ENCODE assay signal across 8 cellular contexts in genomic region chr11:79439893-79440450, GRCh38. TPM values are rescaled to one million over a fixed set of nuclear protein-coding genes. Genes with fewer than 3 reads are reported as not detected.
DNase-seq lines count a peak whose midpoint lies in the region; ATAC-seq and TF ChIP-seq lines count a peak whose summit lies in the region.

No MANE protein-coding gene starts in this region.

- H3K36me3 ChIP-seq in mammary epithelial cell (ENCODE audit: insufficient read depth, low read length) (no peaks in the 10 kb centered on the region), thyroid gland (no peaks in the 10 kb centered on the region)

- H3K4me1 ChIP-seq in mammary epithelial cell (ENCODE audit: insufficient read depth, low read length) (peaks cover 16% of the 10 kb centered on the region), thyroid gland (peaks cover 6 to 19% of the 10 kb centered on the region in 2 donors)

- H3K27me3 ChIP-seq in mammary epithelial cell (ENCODE audit: insufficient read depth, low read length) (no peaks in the 10 kb centered on the region), thyroid gland (no peaks in the 10 kb centered on the region)

- peak; percentile 13 for ATAC-seq in left colon
- no peak for ATAC-seq in GM19023 (IDR thresholded peaks at IDR 0.05; ENCODE audit: unreplicated experiment)
- no peak for ATAC-seq in GM19452 (IDR thresholded peaks at IDR 0.05; ENCODE audit: unreplicated experiment)

- DNase-seq in activated CD8-positive, alpha-beta memory T cell treated with anti-CD3 and anti-CD28 coated beads, Interleukin-2, amount 50 U/mL, for 48 hours = peak; percentile 52
- DNase-seq in activated CD8-positive, alpha-beta memory T cell treated with anti-CD3 and anti-CD28 coated beads, Interleukin-2, amount 50 U/mL, for 4 hours = no peak
- DNase-seq in mammary epithelial cell (peak; percentile 40), left colon (peak in 1 of 2 donors; percentile 12), thyroid gland (peak; percentile 60 to 62)
- DNase-seq in stimulated activated CD4-positive, alpha-beta T cell treated with anti-CD3 and anti-CD28 coated beads, Interleukin-4, amount 100 ng/mL, for 4 hours = no peak

- H3K9me3 ChIP-seq in mammary epithelial cell (replicated peaks; ENCODE audit: insufficient read depth, low read length) = no peaks in the 10 kb centered on the region
- H3K9me3 ChIP-seq in thyroid gland = no peaks in the 10 kb centered on the region

- dilution Hi-C loops in mammary epithelial cell (cut with HindIII; ENCODE audit: low sequenced_read_pairs) = no loop called here

- H3K79me2 ChIP-seq in mammary epithelial cell (ENCODE audit: insufficient read depth, low read length) = peaks cover 50% of the 10 kb centered on the region

- CTCF ChIA-PET in mammary epithelial cell (lab: Charles Lee; ENCODE audit: low non-redundant PET) = interaction anchor here (0.5 to 1.1 kb wide), 3 partner anchors 8 to 1609 kb away, joined by 3 to 5 read pairs (median 5); no protein-coding TSS in a partner anchor

- 0% methylated on average over 10 of the region's 54 CpGs for WGBS in mammary epithelial cell (ENCODE audit: low coverage, missing lambda C conversion rate)
- 0 to 3% methylated on average over 5 to 8 of the region's 54 CpGs for WGBS in thyroid gland, 2 donors

- H2AFZ ChIP-seq in mammary epithelial cell (ENCODE audit: low read depth, low read length) = peak overlapping the region; percentile 88

- H3K4me2 ChIP-seq in mammary epithelial cell (ENCODE audit: insufficient read depth, low read depth, low read length) = peak overlapping the region; percentile 99

- BruUV-seq in mammary epithelial cell (replicated peaks; lab: Mats Ljungman, UMichigan) = no TSS peak

- peak overlapping the region; percentile 70 for H3K9ac ChIP-seq in mammary epithelial cell (ENCODE audit: insufficient read depth, low read length)

- H3K4me3 ChIP-seq in mammary epithelial cell (replicated peaks in 1 of 3; ENCODE audit: insufficient read depth in 1 of 3, low read depth in 2 of 3, low read length in 3 of 3) = peak overlapping the region; percentile 71 to 95 (median 88)
- H3K4me3 ChIP-seq in thyroid gland (replicated peaks in 1 of 3) = peak overlapping the region; percentile 70 to 73 (median 70)

- H4K20me1 ChIP-seq in mammary epithelial cell (ENCODE audit: insufficient read depth, low read length) = no peaks in the 10 kb centered on the region

- TF ChIP-seq CTCF in mammary epithelial cell (conservative IDR thresholded peaks at IDR 0.05 in 1 of 2, IDR thresholded peaks at IDR 0.05 in 1 of 2; ENCODE audit: extremely low read depth in 1 of 2, insufficient read depth in 1 of 2, low read depth in 1 of 2, low read length in 2 of 2) = no peak
- TF ChIP-seq CTCF in thyroid gland (IDR thresholded peaks at IDR 0.05) = peak in 1 of 6 experiments; percentile 14

- in situ Hi-C loops in mammary epithelial cell (cut with MboI; ENCODE audit: low sequenced_read_pairs in 2 of 2) = no loop called here

- intact Hi-C loops in mammary epithelial cell (cut with micrococcal nuclease) (loop anchor here (1.0 to 5.0 kb wide), 4 partner anchors 25 to 198 kb away; no protein-coding TSS in a partner anchor), left colon (cut with DNase I, micrococcal nuclease) (no loop called here), thyroid gland (cut with DNase I) (no loop called here)

- TF ChIP-seq POLR2A in thyroid gland (IDR thresholded peaks at IDR 0.05) = no peak

- H3K27ac ChIP-seq in mammary epithelial cell (ENCODE audit: insufficient read depth, low read depth, low read length) (peak overlapping the region; percentile 43), thyroid gland (peak overlapping the region; percentile 80 to 94 (median 88))

RNA-seq across cellular contexts. Expression of gene TENM4, which starts 0.9 kb away (rescaled TPM):
- total RNA-seq in mammary epithelial cell (10 to 100 TPM in 1 of 2 donors, 1 to 10 TPM in 1; 4.8 to 26.5 TPM), left colon (1 to 10 TPM in 1 of 2 donors, under 1 TPM in 1; 0.92 to 1.7 TPM), thyroid gland (100 to 1,000 TPM in 2 of 4 donors, 10 to 100 TPM in 2; 16.8 to 158 (median 120) TPM)
- 10.1 TPM for polyA plus RNA-seq in mammary epithelial cell
- 27.4 TPM for polyA minus RNA-seq in mammary epithelial cell

Comparison
In these comparisons a context has a peak if more than half of its experiments do, and no peak if none do; other contexts are left out.
1. DNase-seq: peak in activated CD8-positive, alpha-beta memory T cell treated with anti-CD3 and anti-CD28 coated beads, Interleukin-2, amount 50 U/mL, for 48 hours (single experiment), mammary epithelial cell (single experiment) and thyroid gland (2 of 2); none in activated CD8-positive, alpha-beta memory T cell treated with anti-CD3 and anti-CD28 coated beads, Interleukin-2, amount 50 U/mL, for 4 hours (single experiment) and stimulated activated CD4-positive, alpha-beta T cell treated with anti-CD3 and anti-CD28 coated beads, Interleukin-4, amount 100 ng/mL, for 4 hours (0 of 2).